ENCODE assay signal across 12 cellular contexts in the genomic region with DNA sequence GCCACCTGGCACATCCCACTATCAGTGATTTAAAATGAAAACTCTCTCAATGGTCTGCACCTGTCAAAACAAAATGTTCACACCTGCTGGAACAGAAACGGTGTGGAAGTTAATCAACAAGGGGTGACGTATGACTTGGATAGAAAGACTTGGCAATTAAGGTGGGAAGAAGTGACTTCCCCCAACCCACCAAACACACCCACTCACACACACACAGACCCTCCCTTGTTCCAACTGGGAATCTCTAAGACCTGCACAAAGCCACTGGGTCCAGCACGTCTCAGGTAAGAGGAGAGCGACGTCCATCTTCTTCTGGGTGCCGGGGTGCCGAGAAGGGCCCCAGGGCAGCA. TPM values are rescaled to one million over a fixed set of nuclear protein-coding genes. Genes with fewer than 3 reads are reported as not detected.
DNase-seq lines count a peak whose midpoint lies in the region; ATAC-seq and TF ChIP-seq lines count a peak whose summit lies in the region.
"Had no signal": no experiment of that assay in that cellular context is flagged by ENCODE, and none has a peak within 500 bp of the region (broad histone marks: within the 10 kb centered on the region; RNA-seq: fewer than 3 reads in every experiment).

No MANE protein-coding gene starts in this region.

- in situ Hi-C loops in transverse colon (cut with MboI; ENCODE audit: low pct_ligation_motif_present in 1 of 4, low pct_unique_long_range_greater_than_20kb in 1 of 4, low sequenced_read_pairs in 3 of 4): loop anchor here in 2 of 4 donors (25.0 kb wide), 1 partner anchor 126 kb away; the partner anchor contains the start of gene BHLHE23 (in 2 of the 2)

- H3K36me3 Mint-ChIP-seq in chondrocyte (ENCODE audit: low read depth): peaks cover 30% of the 10 kb centered on the region

- ATAC-seq in heart right ventricle: no peak
- no peak for ATAC-seq in GM18517 (IDR thresholded peaks at IDR 0.05; ENCODE audit: unreplicated experiment)
- no peak for ATAC-seq in left lung
- ATAC-seq in GM19035 (IDR thresholded peaks at IDR 0.05; ENCODE audit: unreplicated experiment): no peak
- ATAC-seq: HCT116 had no signal

- H3K27me3 Mint-ChIP-seq in chondrocyte (ENCODE audit: low read depth): no peaks in the 10 kb centered on the region

- H3K27me3 ChIP-seq in heart right ventricle (no peaks in the 10 kb centered on the region), transverse colon (no peaks in the 10 kb centered on the region), left lung (no peaks in the 10 kb centered on the region)
- H3K27me3 ChIP-seq: thyroid gland had no signal

- WGBS in heart right ventricle, 2 donors: 78 to 84% methylated on average over 7 of the region's 7 CpGs
- WGBS in transverse colon (ENCODE audit: low coverage in 1 of 2), 2 donors: 82% methylated on average over 7 of the region's 7 CpGs; no CpG with 5 or more reads in 1 of the 2 donors

- H3K9me3 Mint-ChIP-seq in chondrocyte (ENCODE audit: low read depth): no peaks in the 10 kb centered on the region

- H3K4me1 ChIP-seq in heart right ventricle: peaks cover 0 to 13% (median 0%) of the 10 kb centered on the region in 9 donors
- peaks cover 4 to 12% (median 7%) of the 10 kb centered on the region in 4 donors for H3K4me1 ChIP-seq in transverse colon
- H3K4me1 ChIP-seq in left lung: no peaks in the 10 kb centered on the region

- H3K36me3 ChIP-seq in heart right ventricle (peaks cover 4 to 76% (median 42%) of the 10 kb centered on the region in 9 donors), transverse colon (peaks cover 0 to 36% (median 17%) of the 10 kb centered on the region in 4 donors), left lung (peaks cover 0 to 74% of the 10 kb centered on the region in 2 donors)

- H3K4me3 ChIP-seq in heart right ventricle (no peak overlapping the region), transverse colon (no peak overlapping the region), left lung (no peak overlapping the region)
- H3K4me3 ChIP-seq: thyroid gland had no signal

- H3K4me1 Mint-ChIP-seq in chondrocyte (ENCODE audit: low read depth): peaks cover 20% of the 10 kb centered on the region

- intact Hi-C loops in cardiac septum (cut with DNase I) (no loop called here), heart right ventricle (cut with DNase I) (no loop called here), transverse colon (cut with DNase I; ENCODE audit: low total_unique reads) (no loop called here), left lung (cut with DNase I) (no loop called here)

- TF ChIP-seq CTCF in heart right ventricle (IDR thresholded peaks at IDR 0.05) (no peak), chondrocyte (IDR thresholded peaks at IDR 0.05) (no peak), transverse colon (IDR thresholded peaks at IDR 0.05) (no peak), left lung (IDR thresholded peaks at IDR 0.05) (no peak)

- peak; percentile 33 for DNase-seq in cardiac septum (ENCODE audit: low spot score)
- no peak for DNase-seq in heart right ventricle
- DNase-seq in NCI-H345 (lab: John Stamatoyannopoulos, UW): peak; percentile 51
- peak; percentile 43 for DNase-seq in chondrocyte (ENCODE audit: low spot score)
- no peak for DNase-seq in transverse colon
- no peak for DNase-seq in left lung
- DNase-seq: activated CD4-positive, alpha-beta T cell treated with anti-CD3 and anti-CD28 coated beads for 1 hour; PC-3; thyroid gland had no signal

- TF ChIP-seq EP300 in transverse colon (IDR thresholded peaks at IDR 0.05; ENCODE audit: low read depth): no peak

- no peak for TF ChIP-seq POLR2A in transverse colon (IDR thresholded peaks at IDR 0.05)

- no peak overlapping the region for H3K27ac Mint-ChIP-seq in chondrocyte (ENCODE audit: unreplicated experiment)

- H3K9me3 ChIP-seq in heart right ventricle (no peaks in the 10 kb centered on the region), transverse colon (no peaks in the 10 kb centered on the region), left lung (no peaks in the 10 kb centered on the region)
- H3K9me3 ChIP-seq: thyroid gland had no signal

- no peak overlapping the region for H3K27ac ChIP-seq in heart right ventricle
- peak overlapping the region; percentile 21 to 68 (median 48) for H3K27ac ChIP-seq in transverse colon
- no peak overlapping the region for H3K27ac ChIP-seq in left lung
- H3K27ac ChIP-seq: thyroid gland had no signal

- no peak overlapping the region for H3K4me3 Mint-ChIP-seq in chondrocyte (ENCODE audit: unreplicated experiment)

RNA-seq across cellular contexts. Expression of gene TCFL5, which starts 25.1 kb away (rescaled TPM):
- total RNA-seq in cardiac septum (7.8 TPM), heart right ventricle (1 to 10 TPM; 3.5 to 8.3 (median 6.5) TPM), chondrocyte (12.7 to 20.0 TPM (median 13.0 TPM) in 3 replicates), transverse colon (10 to 100 TPM in 1 of 4 donors, 1 to 10 TPM in 3; 5.2 to 19.9 (median 5.9) TPM), left lung (1 to 10 TPM; 7.4 to 8.5 TPM)
- 1 to 10 TPM; 2.5 to 3.4 TPM for polyA plus RNA-seq in heart right ventricle

RNA-seq across cellular contexts. Expression of gene DIDO1, which starts 39.6 kb away (rescaled TPM):
- total RNA-seq in cardiac septum (38.9 TPM), heart right ventricle (10 to 100 TPM; 31.4 to 44.6 (median 37.6) TPM), chondrocyte (41.6 to 53.8 TPM (median 42.5 TPM) in 3 replicates), transverse colon (100 to 1,000 TPM in 1 of 4 donors, 10 to 100 TPM in 3; 68.3 to 135 (median 88.0) TPM), left lung (10 to 100 TPM; 38.1 to 45.7 TPM)
- 10 to 100 TPM; 16.0 to 21.9 TPM for polyA plus RNA-seq in heart right ventricle

RNA-seq across cellular contexts. Expression of gene GID8, which starts 51.3 kb away (rescaled TPM):
- total RNA-seq in cardiac septum (16.4 TPM), heart right ventricle (10 to 100 TPM; 13.7 to 19.9 (median 16.7) TPM), chondrocyte (26.3 to 30.7 TPM (median 29.7 TPM) in 3 replicates), transverse colon (10 to 100 TPM; 29.5 to 34.1 (median 31.7) TPM), left lung (10 to 100 TPM; 24.5 to 25.4 TPM)
- 10 to 100 TPM in 1 of 2 donors, 1 to 10 TPM in 1; 7.0 to 10.2 TPM for polyA plus RNA-seq in heart right ventricle

Comparison
In these comparisons a context has a peak if more than half of its experiments do, and no peak if none do; other contexts are left out.
1. DNase-seq: peak in cardiac septum (single experiment), NCI-H345 (single experiment) and chondrocyte (single experiment); none in heart right ventricle (0 of 2), transverse colon (single experiment) and left lung (0 of 2).
2. H3K27ac ChIP-seq: peak in transverse colon (4 of 4); none in heart right ventricle (0 of 10) and left lung (0 of 2).